8 cellular contexts compared by ENCODE assay signal in the genomic region with DNA sequence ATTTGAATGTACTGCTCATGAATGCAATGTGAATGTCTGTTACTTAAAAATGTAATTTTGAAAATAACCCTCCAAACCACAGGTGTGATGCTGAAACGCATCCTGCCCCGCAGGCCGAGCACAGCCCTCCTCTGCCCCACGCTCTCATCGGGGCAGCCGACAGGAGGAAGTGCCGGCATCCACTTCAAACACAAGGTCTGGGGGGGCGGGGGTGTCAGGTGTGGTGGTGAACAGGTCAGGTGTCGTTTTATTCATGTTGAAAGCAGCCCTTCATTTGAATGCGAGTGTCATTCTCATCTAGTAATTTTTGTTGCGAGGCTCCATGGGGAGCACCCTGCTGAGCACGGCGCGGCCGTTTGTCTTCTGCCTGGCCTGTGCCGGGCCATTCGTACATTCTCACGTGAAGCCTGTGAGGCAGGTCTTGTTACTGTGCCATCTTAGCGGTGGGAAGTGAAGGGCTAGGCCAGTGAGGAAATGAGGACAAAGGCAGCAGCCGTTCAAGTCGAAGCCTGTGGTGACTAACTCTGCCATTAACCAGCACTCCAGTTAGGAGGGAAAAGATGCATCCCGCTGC. TPM values are rescaled to one million over a fixed set of nuclear protein-coding genes. Genes with fewer than 3 reads are reported as not detected.
DNase-seq lines count a peak whose midpoint lies in the region; ATAC-seq and TF ChIP-seq lines count a peak whose summit lies in the region.

No MANE protein-coding gene starts in this region.

- POLR2A ChIA-PET in activated CD8-positive, alpha-beta T cell treated with anti-CD3 and anti-CD28 coated beads, Interleukin-2, amount 10 ng/mL, durations not matched to agents 7 days and 5 days (lab: Charles Lee): no interaction called here

- peaks cover 10% of the 10 kb centered on the region for H3K27me3 Mint-ChIP-seq in HFFc6 (ENCODE audit: insufficient read depth)
- H3K27me3 Mint-ChIP-seq in activated CD8-positive, alpha-beta T cell treated with anti-CD3 and anti-CD28 coated beads, Interleukin-2, amount 10 ng/mL, durations not matched to agents 7 days and 5 days (ENCODE audit: low read depth): peaks cover 11% of the 10 kb centered on the region
- peaks cover 21% of the 10 kb centered on the region for H3K27me3 Mint-ChIP-seq in mesothelial cell of epicardium (ENCODE audit: low read depth)

- H3K27ac Mint-ChIP-seq in HFFc6 (no peak overlapping the region), mesothelial cell of epicardium (no peak overlapping the region)
- peak overlapping the region; percentile 96 for H3K27ac Mint-ChIP-seq in activated CD8-positive, alpha-beta T cell treated with anti-CD3 and anti-CD28 coated beads, Interleukin-2, amount 10 ng/mL, durations not matched to agents 7 days and 5 days

- DNase-seq in DMS153 treated with DMSO at 0.1 percent for 48 hours (lab: John Stamatoyannopoulos, UW; ENCODE audit: unreplicated experiment): peak; percentile 20
- DNase-seq in HFFc6: no peak
- no peak for DNase-seq in activated CD8-positive, alpha-beta T cell treated with anti-CD3 and anti-CD28 coated beads, Interleukin-2, amount 10 ng/mL, durations not matched to agents 7 days and 5 days
- no peak for DNase-seq in mesothelial cell of epicardium (ENCODE audit: low spot score in 2 of 2, unreplicated experiment in 2 of 2)
- no peak for DNase-seq in AML-193 (lab: John Stamatoyannopoulos, UW)
- no peak for DNase-seq in HK-2 (ENCODE audit: unreplicated experiment)
- no peak for DNase-seq in substantia nigra (lab: John Stamatoyannopoulos, UW)
- DNase-seq in NCI-H446 treated with DMSO at 0.1 percent for 48 hours (lab: John Stamatoyannopoulos, UW): no peak

- H3K27ac ChIP-seq in substantia nigra (ENCODE audit: low read depth, low read length, poor library complexity, severe bottlenecking): no peak overlapping the region

- TF ChIP-seq CTCF in HFFc6 (IDR thresholded peaks at IDR 0.05) (no peak), mesothelial cell of epicardium (IDR thresholded peaks at IDR 0.05; ENCODE audit: unreplicated experiment) (no peak)

- CTCF ChIA-PET in activated CD8-positive, alpha-beta T cell treated with anti-CD3 and anti-CD28 coated beads, Interleukin-2, amount 10 ng/mL, durations not matched to agents 7 days and 5 days (lab: Charles Lee): no interaction called here

- H3K9me3 Mint-ChIP-seq in HFFc6 (no peaks in the 10 kb centered on the region), mesothelial cell of epicardium (no peaks in the 10 kb centered on the region)
- no peaks in the 10 kb centered on the region for H3K9me3 Mint-ChIP-seq in activated CD8-positive, alpha-beta T cell treated with anti-CD3 and anti-CD28 coated beads, Interleukin-2, amount 10 ng/mL, durations not matched to agents 7 days and 5 days (ENCODE audit: insufficient read depth)

- H3K4me1 Mint-ChIP-seq in HFFc6 (ENCODE audit: low read depth) (peaks cover 19% of the 10 kb centered on the region), mesothelial cell of epicardium (peaks cover 32% of the 10 kb centered on the region)
- peaks cover 67% of the 10 kb centered on the region for H3K4me1 Mint-ChIP-seq in activated CD8-positive, alpha-beta T cell treated with anti-CD3 and anti-CD28 coated beads, Interleukin-2, amount 10 ng/mL, durations not matched to agents 7 days and 5 days (ENCODE audit: low read depth)

- H3K4me3 Mint-ChIP-seq in HFFc6 (peak overlapping the region; percentile 99), mesothelial cell of epicardium (peak overlapping the region; percentile 84)
- peak overlapping the region; percentile 97 for H3K4me3 Mint-ChIP-seq in activated CD8-positive, alpha-beta T cell treated with anti-CD3 and anti-CD28 coated beads, Interleukin-2, amount 10 ng/mL, durations not matched to agents 7 days and 5 days

- ATAC-seq in activated CD8-positive, alpha-beta T cell treated with anti-CD3 and anti-CD28 coated beads, Interleukin-2, amount 10 ng/mL, durations not matched to agents 7 days and 5 days: no peak

- no peaks in the 10 kb centered on the region for H3K36me3 Mint-ChIP-seq in HFFc6 (ENCODE audit: low read depth)
- H3K36me3 Mint-ChIP-seq in activated CD8-positive, alpha-beta T cell treated with anti-CD3 and anti-CD28 coated beads, Interleukin-2, amount 10 ng/mL, durations not matched to agents 7 days and 5 days (ENCODE audit: low read depth): peaks cover 32% of the 10 kb centered on the region
- H3K36me3 Mint-ChIP-seq in mesothelial cell of epicardium: no peaks in the 10 kb centered on the region

RNA-seq across cellular contexts. Expression of gene ACSF3, which starts 1.8 kb away (rescaled TPM):
- 10 to 100 TPM; 18.4 to 24.2 (median 21.2) TPM for total RNA-seq in HFFc6 (2021; fragmentation: NEBNext Ultra II Directional; extraction: Animal tissue kit (Norgen Biotek cat#: 25700))
- total RNA-seq in activated CD8-positive, alpha-beta T cell treated with anti-CD3 and anti-CD28 coated beads, Interleukin-2, amount 10 ng/mL, durations not matched to agents 7 days and 5 days: 10 to 100 TPM; 38.6 to 45.1 TPM
- total RNA-seq in mesothelial cell of epicardium: 35.7 to 41.5 TPM (median 37.7 TPM) in 3 replicates
